8 cellular contexts compared by ENCODE assay signal in genomic region chr4:177047070-177047850, GRCh38.
DNase-seq lines count a peak whose midpoint lies in the region; ATAC-seq and TF ChIP-seq lines count a peak whose summit lies in the region.

No MANE protein-coding gene starts in this region.

- H3K4me1 ChIP-seq in DND-41 (ENCODE audit: insufficient read depth, low read length) (no peaks in the 10 kb centered on the region), OCI-LY7 (ENCODE audit: insufficient read depth, low read length, poor library complexity, severe bottlenecking) (no peaks in the 10 kb centered on the region)

- no peaks in the 10 kb centered on the region for H3K9me3 Mint-ChIP-seq in activated T-helper 2 cell treated with anti-CD3 and anti-CD28 coated beads, Interferon-gamma antibody, Interleukin-2, Interleukin-4, amounts not matched to agents 10 μg/mL and 5 μg/mL and 100 μg/mL, durations not matched to agents 14 hours and 24 hours and 36 hours
- H3K9me3 Mint-ChIP-seq in progenitor cell of endocrine pancreas (ENCODE audit: low read depth): no peaks in the 10 kb centered on the region

- H3K9ac ChIP-seq in DND-41 (ENCODE audit: low read depth, low read length): no peak overlapping the region

- H3K4me1 Mint-ChIP-seq in activated T-helper 2 cell treated with anti-CD3 and anti-CD28 coated beads, Interferon-gamma antibody, Interleukin-2, Interleukin-4, amounts not matched to agents 10 μg/mL and 5 μg/mL and 100 μg/mL, durations not matched to agents 14 hours and 24 hours and 36 hours (ENCODE audit: low read depth): peaks cover 3% of the 10 kb centered on the region
- H3K4me1 Mint-ChIP-seq in progenitor cell of endocrine pancreas (ENCODE audit: low read depth): peaks cover 2% of the 10 kb centered on the region

- intact Hi-C loops in OCI-LY7 (cut with micrococcal nuclease; ENCODE audit: unreplicated experiment): loop anchor here (1.0 kb wide), 1 partner anchor 670 kb away; no protein-coding TSS in a partner anchor
- intact Hi-C loops in activated T-helper 2 cell treated with anti-CD3 and anti-CD28 coated beads, Interferon-gamma antibody, Interleukin-2, Interleukin-4, amounts not matched to agents 10 μg/mL and 5 μg/mL and 100 μg/mL, durations not matched to agents 14 hours and 24 hours and 36 hours (cut with micrococcal nuclease): loop anchor here (1.0 to 10.0 kb wide), 3 partner anchors 142 to 670 kb away; no protein-coding TSS in a partner anchor

- TF ChIP-seq CTCF in DND-41 (IDR thresholded peaks at IDR 0.05; ENCODE audit: borderline replicate concordance, extremely low read depth, low read length, poor library complexity, severe bottlenecking) (peak; percentile 91), GM20000 (IDR thresholded peaks at IDR 0.05; ENCODE audit: extremely low read depth, missing control alignments) (peak; percentile 66), OCI-LY7 (conservative IDR thresholded peaks at IDR 0.05; ENCODE audit: low read length) (peak; percentile 88), progenitor cell of endocrine pancreas (IDR thresholded peaks at IDR 0.05; ENCODE audit: unreplicated experiment) (peak; percentile 92)

- no peak overlapping the region for H3K4me3 Mint-ChIP-seq in activated T-helper 2 cell treated with anti-CD3 and anti-CD28 coated beads, Interferon-gamma antibody, Interleukin-2, Interleukin-4, amounts not matched to agents 10 μg/mL and 5 μg/mL and 100 μg/mL, durations not matched to agents 14 hours and 24 hours and 36 hours (ENCODE audit: low read depth)
- H3K4me3 Mint-ChIP-seq in progenitor cell of endocrine pancreas (ENCODE audit: low read depth): no peak overlapping the region

- no TSS peak for BruUV-seq in OCI-LY7 (replicated peaks; lab: Mats Ljungman, UMichigan)

- DNase-seq in DND-41: peak; percentile 67
- peak; percentile 45 for DNase-seq in GM20000 (ENCODE audit: low spot score)
- DNase-seq in OCI-LY7 (ENCODE audit: low spot score): peak; percentile 59
- DNase-seq in activated T-helper 2 cell treated with anti-CD3 and anti-CD28 coated beads, Interferon-gamma antibody, Interleukin-2, Interleukin-4, amounts not matched to agents 10 μg/mL and 5 μg/mL and 100 μg/mL, durations not matched to agents 14 hours and 24 hours and 36 hours (ENCODE audit: low spot score): peak; percentile 34
- DNase-seq in glomerular endothelial cell (ENCODE audit: extremely low read depth, low read depth, low spot score): peak; percentile 60
- peak; percentile 44 for DNase-seq in progenitor cell of endocrine pancreas (ENCODE audit: low spot score, unreplicated experiment)
- no peak for DNase-seq in NCI-H774 (lab: John Stamatoyannopoulos, UW)

- H3K9me3 ChIP-seq in DND-41 (ENCODE audit: insufficient read depth, low read length, severe bottlenecking) (no peaks in the 10 kb centered on the region), OCI-LY7 (ENCODE audit: low read length) (no peaks in the 10 kb centered on the region)

- CTCF ChIA-PET in OCI-LY7 (lab: Charles Lee; ENCODE audit: unreplicated experiment): interaction anchor here (0.5 to 1.1 kb wide), 3 partner anchors 9 to 85 kb away, joined by 3 to 5 read pairs (median 4); no protein-coding TSS in a partner anchor

- H3K4me3 ChIP-seq in DND-41 (ENCODE audit: low read depth in 1 of 2, low read length in 2 of 2) (no peak overlapping the region), OCI-LY7 (ENCODE audit: low read depth, low read length, poor library complexity, severe bottlenecking) (no peak overlapping the region)

- H3K4me2 ChIP-seq in DND-41 (ENCODE audit: insufficient read depth, low read length) (no peak overlapping the region), OCI-LY7 (ENCODE audit: low read length) (no peak overlapping the region)

- H3K9me2 ChIP-seq in OCI-LY7 (ENCODE audit: insufficient read depth, low read length): no peaks in the 10 kb centered on the region

- no peaks in the 10 kb centered on the region for H3K27me3 ChIP-seq in DND-41 (ENCODE audit: insufficient read depth, low read length, poor library complexity)

- H3K36me3 Mint-ChIP-seq in activated T-helper 2 cell treated with anti-CD3 and anti-CD28 coated beads, Interferon-gamma antibody, Interleukin-2, Interleukin-4, amounts not matched to agents 10 μg/mL and 5 μg/mL and 100 μg/mL, durations not matched to agents 14 hours and 24 hours and 36 hours (ENCODE audit: low read depth): no peaks in the 10 kb centered on the region
- no peaks in the 10 kb centered on the region for H3K36me3 Mint-ChIP-seq in progenitor cell of endocrine pancreas (ENCODE audit: insufficient read depth)

- ATAC-seq in DND-41 (ENCODE audit: insufficient read depth, low read depth) (peak; percentile 92), HG03565 (IDR thresholded peaks at IDR 0.05; ENCODE audit: unreplicated experiment) (peak; percentile 79)

- peaks cover 7% of the 10 kb centered on the region for H3K27me3 Mint-ChIP-seq in activated T-helper 2 cell treated with anti-CD3 and anti-CD28 coated beads, Interferon-gamma antibody, Interleukin-2, Interleukin-4, amounts not matched to agents 10 μg/mL and 5 μg/mL and 100 μg/mL, durations not matched to agents 14 hours and 24 hours and 36 hours (ENCODE audit: low read depth)
- H3K27me3 Mint-ChIP-seq in progenitor cell of endocrine pancreas: peaks cover 4% of the 10 kb centered on the region

- POLR2A ChIA-PET in OCI-LY7 (lab: Charles Lee): interaction anchor here (0.5 to 1.8 kb wide), 2 partner anchors 11 to 44 kb away, joined by 3 to 5 read pairs; no protein-coding TSS in a partner anchor

- peaks cover 58% of the 10 kb centered on the region for H3K36me3 ChIP-seq in DND-41 (ENCODE audit: insufficient read depth, low read length)
- no peaks in the 10 kb centered on the region for H3K36me3 ChIP-seq in OCI-LY7 (ENCODE audit: insufficient read depth, low read length)

- peaks cover 27% of the 10 kb centered on the region; the same call in 1 of the 2 replicates for H4K20me1 ChIP-seq in DND-41 (ENCODE audit: insufficient read depth, low read length)
- no peaks in the 10 kb centered on the region for H4K20me1 ChIP-seq in OCI-LY7 (ENCODE audit: insufficient read depth, low read length)

- no peak overlapping the region for H2AFZ ChIP-seq in DND-41 (ENCODE audit: low read depth, low read length)
- H2AFZ ChIP-seq in OCI-LY7 (ENCODE audit: low read length): no peak overlapping the region

- H3K27ac ChIP-seq in DND-41 (ENCODE audit: low read length): no peak overlapping the region
- H3K27ac ChIP-seq in OCI-LY7 (ENCODE audit: low read depth, low read length, poor library complexity, severe bottlenecking): no peak overlapping the region

- H3K79me2 ChIP-seq in DND-41 (ENCODE audit: insufficient read depth, low read length) (peaks cover 47% of the 10 kb centered on the region), OCI-LY7 (ENCODE audit: insufficient read depth, low read depth, low read length) (no peaks in the 10 kb centered on the region)

- no peak overlapping the region for H3K27ac Mint-ChIP-seq in activated T-helper 2 cell treated with anti-CD3 and anti-CD28 coated beads, Interferon-gamma antibody, Interleukin-2, Interleukin-4, amounts not matched to agents 10 μg/mL and 5 μg/mL and 100 μg/mL, durations not matched to agents 14 hours and 24 hours and 36 hours
- no peak overlapping the region for H3K27ac Mint-ChIP-seq in progenitor cell of endocrine pancreas
